Comparison of ENCODE assay signal across 16 cellular contexts in genomic region chr11:30360741-30361140, GRCh38. TPM values are rescaled to one million over a fixed set of nuclear protein-coding genes. Genes with fewer than 3 reads are reported as not detected.
DNase-seq lines count a peak whose midpoint lies in the region; ATAC-seq, FAIRE-seq and TF ChIP-seq lines count a peak whose summit lies in the region.
"Had no signal": no experiment of that assay in that cellular context is flagged by ENCODE, and none has a peak within 500 bp of the region (broad histone marks: within the 10 kb centered on the region; RNA-seq: fewer than 3 reads in every experiment).

No MANE protein-coding gene starts in this region.

- H3K4me1 ChIP-seq in right atrium auricular region (peaks cover 0 to 7% of the 10 kb centered on the region in 2 donors), upper lobe of right lung (no peaks in the 10 kb centered on the region)
- H3K4me1 ChIP-seq: A549, BE2C had no signal

- no peak for TF ChIP-seq POLR2A in H54 (IDR thresholded peaks at IDR 0.05; ENCODE audit: low read depth, low read length)

- H3K36me3 ChIP-seq in right atrium auricular region (no peaks in the 10 kb centered on the region), upper lobe of right lung (no peaks in the 10 kb centered on the region)
- H3K36me3 ChIP-seq: BE2C had no signal

- DNase-seq in HT-29 (ENCODE audit: low spot score) (peak; percentile 16), T47D (ENCODE audit: low read depth in 1 of 2, low spot score in 1 of 2) (peak; percentile 16 to 38), H54 (ENCODE audit: insufficient read length, low spot score) (no peak), right atrium auricular region (ENCODE audit: low spot score) (no peak), upper lobe of right lung (no peak)
- DNase-seq: BE2C; CD4-positive, alpha-beta memory T cell; DMS79; GOT3; HCEC 1CT; HFFc6; IMR-90 had no signal

- intact Hi-C loops in upper lobe of right lung (cut with DNase I): no loop called here

- H3K27me3 ChIP-seq in right atrium auricular region (no peaks in the 10 kb centered on the region), upper lobe of right lung (peaks cover 4% of the 10 kb centered on the region)
- H3K27me3 ChIP-seq: BE2C had no signal

- H3K9me3 ChIP-seq in right atrium auricular region: no peaks in the 10 kb centered on the region
- H3K9me3 ChIP-seq in upper lobe of right lung: no peaks in the 10 kb centered on the region
- H3K9me3 ChIP-seq: A549, BE2C had no signal

- H3K27ac ChIP-seq in right atrium auricular region: no peak overlapping the region
- H3K27ac ChIP-seq in upper lobe of right lung: no peak overlapping the region
- H3K27ac ChIP-seq: A549, C4-2B had no signal

- H3K4me3 ChIP-seq in right atrium auricular region (no peak overlapping the region), upper lobe of right lung (no peak overlapping the region)
- H3K4me3 ChIP-seq: A549, GM12878 had no signal

- ATAC-seq in esophagus mucosa (peak; percentile 84), upper lobe of right lung (no peak)
- ATAC-seq: A549, GM12878 had no signal

- in situ Hi-C loops in T47D (cut with HindIII; ENCODE audit: low pct_unique_long_range_greater_than_20kb, low sequenced_read_pairs): no loop called here

- no peak for FAIRE-seq in H54 (lab: Jason Lieb, UNC)
- FAIRE-seq: A549, GM12878 had no signal

- TF ChIP-seq CTCF in right atrium auricular region (IDR thresholded peaks at IDR 0.05): no peak
- TF ChIP-seq CTCF in upper lobe of right lung (IDR thresholded peaks at IDR 0.05): no peak

RNA-seq across cellular contexts. Expression of gene ARL14EP, which starts 37.8 kb away (rescaled TPM):
- 5.5 and 5.6 TPM in 2 replicates for total RNA-seq in HT-29 (2014; rRNA removed; shearing (Covaris generic))
- total RNA-seq in esophagus mucosa: 10.9 TPM
- total RNA-seq in right atrium auricular region: 10 to 100 TPM; 20.6 to 29.3 TPM
- 21.6 TPM for total RNA-seq in upper lobe of right lung

Comparison
In these comparisons a context has a peak if more than half of its experiments do, and no peak if none do; other contexts are left out.
1. DNase-seq: peak in HT-29 (single experiment) and T47D (2 of 2); none in H54 (single experiment), right atrium auricular region (single experiment) and upper lobe of right lung (single experiment).